8 cellular contexts compared by ENCODE assay signal in genomic region chr1:182789138-182790076, GRCh38. TPM values are rescaled to one million over a fixed set of nuclear protein-coding genes. Genes with fewer than 3 reads are reported as not detected.
DNase-seq lines count a peak whose midpoint lies in the region; ATAC-seq and TF ChIP-seq lines count a peak whose summit lies in the region.

Gene NPL, plus strand, starts transcription at chr1:182789773. Its CDS starts 4,599 bp downstream, at chr1:182794372.

- H3K27ac Mint-ChIP-seq in central memory CD8-positive, alpha-beta T cell (ENCODE audit: low read depth): peak within 1 kb of the TSS; percentile 86

- CTCF ChIA-PET in A673 (lab: Charles Lee): no interaction called here

- H3K9me3 ChIP-seq in A673 (ENCODE audit: low read depth, low read length, poor library complexity, severe bottlenecking): no peaks in the 10 kb centered on the region

- peak within 1 kb of the TSS; percentile 90 for H3K4me3 Mint-ChIP-seq in central memory CD8-positive, alpha-beta T cell

- no peak within 1 kb of the TSS for H3K27ac ChIP-seq in A673 (ENCODE audit: low read depth, low read length, poor library complexity, severe bottlenecking)

- H3K4me3 ChIP-seq in A673 (ENCODE audit: low read depth, low read length, poor library complexity, severe bottlenecking): peak within 1 kb of the TSS; percentile 53

- peaks cover 10% of the 10 kb centered on the region for H3K27me3 ChIP-seq in A673 (replicated peaks; ENCODE audit: insufficient read depth, low read depth, low read length, poor library complexity)

- peaks cover 11% of the 10 kb centered on the region for H3K4me1 ChIP-seq in A673 (ENCODE audit: insufficient read depth, low read length, poor library complexity, severe bottlenecking)

- H3K4me1 Mint-ChIP-seq in central memory CD8-positive, alpha-beta T cell: peaks cover 6% of the 10 kb centered on the region

- H3K9me3 Mint-ChIP-seq in central memory CD8-positive, alpha-beta T cell: no peaks in the 10 kb centered on the region

- DNase-seq in A673 (ENCODE audit: low spot score): peak; percentile 85
- DNase-seq in NCI-H2196 treated with DMSO at 0.1 percent for 48 hours (lab: John Stamatoyannopoulos, UW; ENCODE audit: unreplicated experiment): peak; percentile 58
- peak; percentile 68 for DNase-seq in activated CD4-positive, CD25-positive, alpha-beta regulatory T cell treated with anti-CD3 and anti-CD28 coated beads, Interleukin-2, amount 50 U/mL, for 16 hours (ENCODE audit: low read depth, low spot score)
- peak; percentile 66 to 74 for DNase-seq in central memory CD8-positive, alpha-beta T cell (ENCODE audit: low spot score in 2 of 2)
- DNase-seq in kidney glomerular epithelial cell (lab: John Stamatoyannopoulos, UW): peak; percentile 47
- DNase-seq in stimulated activated CD4-positive, alpha-beta T cell treated with anti-CD3 and anti-CD28 coated beads, Interleukin-1b, Interleukin-23, amount 100 ng/mL, for 24 hours (ENCODE audit: low read depth in 4 of 4, low spot score in 1 of 4): peak; percentile 64 to 77 (median 74)

- H3K36me3 Mint-ChIP-seq in central memory CD8-positive, alpha-beta T cell (ENCODE audit: insufficient read depth): peaks cover 4% of the 10 kb centered on the region

- no TSS peak for BruUV-seq in A673 (replicated peaks; lab: Mats Ljungman, UMichigan)

- no peaks in the 10 kb centered on the region for H3K27me3 Mint-ChIP-seq in central memory CD8-positive, alpha-beta T cell

- H3K36me3 ChIP-seq in A673 (ENCODE audit: insufficient read depth, low read length, poor library complexity, severe bottlenecking): no peaks in the 10 kb centered on the region

- no peak for TF ChIP-seq CTCF in A673 (conservative IDR thresholded peaks at IDR 0.05; ENCODE audit: low read depth, low read length)

- POLR2A ChIA-PET in A673 (lab: Charles Lee; ENCODE audit: low non-redundant PET): no interaction called here

- intact Hi-C loops in A673 (cut with micrococcal nuclease; ENCODE audit: unreplicated experiment): loop anchor here (5.0 kb wide), 1 partner anchor 392 kb away; no protein-coding TSS in a partner anchor

- peak; percentile 95 for ATAC-seq in GM18867 (IDR thresholded peaks at IDR 0.05; ENCODE audit: unreplicated experiment)
- ATAC-seq in HG03095 (IDR thresholded peaks at IDR 0.05; ENCODE audit: unreplicated experiment): peak; percentile 91
- ATAC-seq in central memory CD8-positive, alpha-beta T cell (replicated peaks; ENCODE audit: extremely low read depth, poor library complexity, severe bottlenecking): peak; percentile 98

RNA-seq across cellular contexts. Expression of gene NPL, which starts in this region (rescaled TPM):
- total RNA-seq in A673 (2021): 5.3 and 6.9 TPM in 2 replicates
